In genomic region chr16:86517652-86518258, GRCh38 we compare ENCODE assay signal across 8 cellular contexts. TPM values are rescaled to one million over a fixed set of nuclear protein-coding genes. Genes with fewer than 3 reads are reported as not detected.
A peak's percentile ranks its signal among the peaks of the same experiment; 100 is the strongest.
DNase-seq lines count a peak whose midpoint lies in the region; ATAC-seq and TF ChIP-seq lines count a peak whose summit lies in the region.

No MANE protein-coding gene starts in this region.

- H3K9me3 Mint-ChIP-seq in activated naive CD8-positive, alpha-beta T cell treated with anti-CD3 and anti-CD28 coated beads for 36 hours = no peaks in the 10 kb centered on the region

- H3K36me3 ChIP-seq in heart right ventricle = no peaks in the 10 kb centered on the region
- H3K36me3 ChIP-seq in rectal smooth muscle tissue (ENCODE audit: control insufficient read depth, insufficient read depth, low read length) = peaks cover 6% of the 10 kb centered on the region

- TF ChIP-seq CTCF in LNCaP clone FGC (IDR thresholded peaks at IDR 0.05; ENCODE audit: control insufficient read depth, extremely low read depth, insufficient read depth) (peak; percentile 93), heart right ventricle (IDR thresholded peaks at IDR 0.05) (peak; percentile 43 to 89 (median 75))

- H3K27me3 ChIP-seq in heart right ventricle (peaks cover 24 to 100% (median 97%) of the 10 kb centered on the region in 7 donors), rectal smooth muscle tissue (ENCODE audit: control insufficient read depth, insufficient read depth, low read length) (peaks cover 1% of the 10 kb centered on the region)

- H3K4me3 ChIP-seq in LNCaP clone FGC (ENCODE audit: low read depth, low read length) (no peak overlapping the region), heart right ventricle (no peak overlapping the region), rectal smooth muscle tissue (ENCODE audit: low read length) (peak overlapping the region; percentile 80)

- no peak overlapping the region for H3K27ac Mint-ChIP-seq in activated naive CD8-positive, alpha-beta T cell treated with anti-CD3 and anti-CD28 coated beads for 36 hours

- DNase-seq in NOMO-1 treated with DMSO at 0.1 percent for 48 hours (lab: John Stamatoyannopoulos, UW; ENCODE audit: unreplicated experiment) = peak; percentile 39
- DNase-seq in NOMO-1 treated with dmso at 0.1 percent for 144 hours (lab: John Stamatoyannopoulos, UW; ENCODE audit: unreplicated experiment) = no peak
- no peak for DNase-seq in LNCaP clone FGC (ENCODE audit: low read depth)
- DNase-seq in activated naive CD8-positive, alpha-beta T cell treated with anti-CD3 and anti-CD28 coated beads for 36 hours = peak; percentile 50
- DNase-seq in heart right ventricle = peak; percentile 34 to 65
- no peak for DNase-seq in NCI-H526 treated with DMSO at 0.1 percent for 48 hours (lab: John Stamatoyannopoulos, UW)

- H3K36me3 Mint-ChIP-seq in activated naive CD8-positive, alpha-beta T cell treated with anti-CD3 and anti-CD28 coated beads for 36 hours = no peaks in the 10 kb centered on the region

- peaks cover 0 to 29% (median 15%) of the 10 kb centered on the region in 9 donors for H3K4me1 ChIP-seq in heart right ventricle
- peaks cover 14% of the 10 kb centered on the region for H3K4me1 ChIP-seq in rectal smooth muscle tissue (ENCODE audit: control insufficient read depth, insufficient read depth, low read length)

- H3K9ac ChIP-seq in rectal smooth muscle tissue (ENCODE audit: low read length) = no peak overlapping the region

- H3K27ac ChIP-seq in heart right ventricle = no peak overlapping the region
- H3K27ac ChIP-seq in rectal smooth muscle tissue (ENCODE audit: low read depth, low read length) = peak overlapping the region; percentile 95

- peak; percentile 62 to 82 (median 78) for ATAC-seq in heart right ventricle
- ATAC-seq in GM18861 (IDR thresholded peaks at IDR 0.05; ENCODE audit: unreplicated experiment) = no peak

- peaks cover 6% of the 10 kb centered on the region for H3K4me1 Mint-ChIP-seq in activated naive CD8-positive, alpha-beta T cell treated with anti-CD3 and anti-CD28 coated beads for 36 hours

- no peak overlapping the region for H3K4me3 Mint-ChIP-seq in activated naive CD8-positive, alpha-beta T cell treated with anti-CD3 and anti-CD28 coated beads for 36 hours

- intact Hi-C loops in heart right ventricle (cut with DNase I) = loop anchor here (1.0 to 10.0 kb wide), 11 partner anchors 175 to 703 kb away; no protein-coding TSS in a partner anchor

- peaks cover 80% of the 10 kb centered on the region for H3K27me3 Mint-ChIP-seq in activated naive CD8-positive, alpha-beta T cell treated with anti-CD3 and anti-CD28 coated beads for 36 hours

- no peaks in the 10 kb centered on the region for H3K9me3 ChIP-seq in heart right ventricle

- 21 to 25% methylated on average over 17 of the region's 17 CpGs for WGBS in heart right ventricle, 2 donors

RNA-seq across cellular contexts. Expression of gene FOXF1, which starts 7.4 kb away (rescaled TPM):
- total RNA-seq in activated naive CD8-positive, alpha-beta T cell treated with anti-CD3 and anti-CD28 coated beads for 36 hours = not detected
- total RNA-seq in heart right ventricle = under 1 TPM in 8 of 10 donors, not detected in 2; 0.08 to 0.38 (median 0.22) TPM
- polyA plus RNA-seq in heart right ventricle = under 1 TPM; 0.16 to 0.37 TPM

RNA-seq across cellular contexts. Expression of gene MTHFSD, which starts 37.3 kb away (rescaled TPM):
- 10 to 100 TPM; 20.7 to 22.5 TPM for total RNA-seq in activated naive CD8-positive, alpha-beta T cell treated with anti-CD3 and anti-CD28 coated beads for 36 hours
- total RNA-seq in heart right ventricle = 10 to 100 TPM in 8 of 10 donors, 1 to 10 TPM in 2; 8.9 to 13.1 (median 11.4) TPM
- polyA plus RNA-seq in heart right ventricle = 10 to 100 TPM in 1 of 2 donors, 1 to 10 TPM in 1; 5.1 to 11.3 TPM

RNA-seq across cellular contexts. Expression of gene FOXC2, which starts 48.9 kb away (rescaled TPM):
- not detected for total RNA-seq in activated naive CD8-positive, alpha-beta T cell treated with anti-CD3 and anti-CD28 coated beads for 36 hours
- 1 to 10 TPM in 8 of 10 donors, under 1 TPM in 2; 0.66 to 2.2 (median 1.9) TPM for total RNA-seq in heart right ventricle
- polyA plus RNA-seq in heart right ventricle = 1 to 10 TPM; 1.2 to 1.3 TPM

Comparison
In these comparisons a context has a peak if more than half of its experiments do, and no peak if none do; other contexts are left out.
1. DNase-seq: peak in NOMO-1 treated with DMSO at 0.1 percent for 48 hours (single experiment), activated naive CD8-positive, alpha-beta T cell treated with anti-CD3 and anti-CD28 coated beads for 36 hours (single experiment) and heart right ventricle (2 of 2); none in NOMO-1 treated with dmso at 0.1 percent for 144 hours (single experiment), LNCaP clone FGC (single experiment) and NCI-H526 treated with DMSO at 0.1 percent for 48 hours (single experiment).